18 cellular contexts compared by ENCODE assay signal in the genomic region with DNA sequence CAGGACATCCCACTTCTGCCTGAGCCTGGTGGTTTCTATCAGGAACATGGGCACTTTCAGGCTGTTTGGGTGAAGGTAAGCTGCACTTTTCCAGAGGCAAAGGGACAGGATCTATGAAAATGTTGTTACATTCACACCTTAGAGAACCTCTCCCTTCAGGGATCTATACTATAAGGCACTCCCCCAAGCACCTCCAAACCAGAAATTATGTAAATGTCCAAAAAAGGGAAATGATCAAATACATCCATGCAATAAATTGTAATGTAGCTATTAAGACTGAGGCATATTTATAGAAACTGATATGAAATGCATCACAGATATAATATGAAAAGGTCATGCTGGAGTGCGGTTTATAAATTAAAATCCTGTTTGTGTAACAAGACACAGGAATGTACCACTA.
"Had no signal": no experiment of that assay in that cellular context is flagged by ENCODE, and none has a peak within 500 bp of the region (broad histone marks: within the 10 kb centered on the region; RNA-seq: fewer than 3 reads in every experiment).

No MANE protein-coding gene starts in this region.

- H3K27ac ChIP-seq: coronary artery, foreskin keratinocyte, left lung, lower lobe of right lung, parathyroid adenoma, tibial nerve, upper lobe of right lung, vagina had no signal

- H3K27ac Mint-ChIP-seq: endodermal cell; immature natural killer cell; naive thymus-derived CD4-positive, alpha-beta T cell; nephron progenitor cell; stimulated activated naive CD8-positive, alpha-beta T cell treated with anti-CD3 and anti-CD28 coated beads, Interleukin-15, Interleukin-2, amounts not matched to agents 100 ng/mL and 50 ng/mL, for 24 hours had no signal

- H3K27me3 Mint-ChIP-seq: naive thymus-derived CD4-positive, alpha-beta T cell; stimulated activated naive CD8-positive, alpha-beta T cell treated with anti-CD3 and anti-CD28 coated beads, Interleukin-15, Interleukin-2, amounts not matched to agents 100 ng/mL and 50 ng/mL, for 24 hours had no signal

- DNase-seq: effector CD4-positive, alpha-beta T cell; endodermal cell; erythroblast; foreskin keratinocyte; immature natural killer cell; left lung; mesenchymal stem cell; naive thymus-derived CD4-positive, alpha-beta T cell; nephron progenitor cell; small intestine; stimulated activated CD4-positive, alpha-beta T cell treated with anti-CD3 and anti-CD28 coated beads, Interleukin-12 subunit alpha, Interleukin-12 subunit beta, amount 100 ng/mL, for 4 hours; upper lobe of right lung had no signal

- H3K9me3 ChIP-seq: left lung, lower lobe of right lung, tibial nerve, upper lobe of right lung, vagina had no signal

- H3K4me1 Mint-ChIP-seq: endodermal cell, immature natural killer cell, nephron progenitor cell had no signal

- H3K4me1 ChIP-seq: foreskin keratinocyte, left lung, lower lobe of right lung, parathyroid adenoma, tibial nerve, upper lobe of right lung, vagina had no signal

- H3K9me3 Mint-ChIP-seq: endodermal cell; immature natural killer cell; naive thymus-derived CD4-positive, alpha-beta T cell; nephron progenitor cell; stimulated activated naive CD8-positive, alpha-beta T cell treated with anti-CD3 and anti-CD28 coated beads, Interleukin-15, Interleukin-2, amounts not matched to agents 100 ng/mL and 50 ng/mL, for 24 hours had no signal

- H3K27me3 ChIP-seq: foreskin keratinocyte, left lung, tibial nerve, upper lobe of right lung, vagina had no signal

- ATAC-seq: foreskin keratinocyte; left lung; lower lobe of right lung; naive thymus-derived CD4-positive, alpha-beta T cell; upper lobe of right lung had no signal

- H3K4me3 Mint-ChIP-seq: endodermal cell; immature natural killer cell; naive thymus-derived CD4-positive, alpha-beta T cell; nephron progenitor cell; stimulated activated naive CD8-positive, alpha-beta T cell treated with anti-CD3 and anti-CD28 coated beads, Interleukin-15, Interleukin-2, amounts not matched to agents 100 ng/mL and 50 ng/mL, for 24 hours had no signal

- H3K4me3 ChIP-seq: coronary artery, left lung, lower lobe of right lung, tibial nerve, upper lobe of right lung, vagina had no signal
